In the genomic region with DNA sequence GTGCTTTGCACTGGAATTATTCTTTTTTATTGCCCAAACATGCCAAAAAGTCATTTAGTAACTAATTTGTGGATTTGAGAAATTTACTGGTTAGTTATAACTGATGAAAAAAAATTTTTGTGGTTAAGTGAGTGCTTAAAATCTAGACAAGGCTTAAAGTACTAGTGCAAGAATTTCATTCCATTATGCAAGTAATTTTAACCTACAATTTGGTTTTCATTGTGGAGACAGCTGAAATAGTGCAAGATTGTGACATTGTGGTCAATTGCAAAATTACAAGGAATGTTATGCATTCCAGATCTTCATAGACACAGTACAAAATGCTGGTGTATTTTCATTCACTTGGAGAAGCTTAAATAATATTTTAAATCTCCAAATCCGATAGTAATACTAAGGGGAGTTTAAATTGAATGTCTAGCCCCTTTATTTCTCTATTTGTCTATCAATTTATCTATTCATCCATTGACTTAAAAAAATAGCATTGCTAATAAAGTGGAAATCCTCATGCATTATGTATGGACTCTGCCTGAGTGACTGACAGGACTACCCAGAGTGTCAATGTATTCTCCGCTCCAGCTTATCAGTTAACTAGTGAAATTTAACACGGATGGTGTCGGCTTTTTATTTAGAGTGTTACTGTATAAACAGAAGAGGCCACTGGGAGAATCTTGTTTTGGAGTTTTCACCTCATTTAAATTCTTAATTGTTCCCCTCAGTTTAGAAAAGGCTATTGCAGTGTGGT, we compare ENCODE assay signal across 16 cellular contexts.
DNase-seq lines count a peak whose midpoint lies in the region; ATAC-seq and TF ChIP-seq lines count a peak whose summit lies in the region.
"Had no signal": no experiment of that assay in that cellular context is flagged by ENCODE, and none has a peak within 500 bp of the region (broad histone marks: within the 10 kb centered on the region; RNA-seq: fewer than 3 reads in every experiment).

No MANE protein-coding gene starts in this region.

- H3K9me3 Mint-ChIP-seq in activated T-cell treated with anti-CD3 and anti-CD28 coated beads, Interleukin-2, amount 50 U/mL, for 72 hours, result no peaks in the 10 kb centered on the region
- peaks cover 0 to 2% (median 0%) of the 10 kb centered on the region in 3 donors for H3K9me3 Mint-ChIP-seq in T-cell
- H3K9me3 Mint-ChIP-seq: GM23338, nephron had no signal

- CTCF ChIA-PET in T-cell (lab: Charles Lee), result no interaction called here

- H3K4me3 Mint-ChIP-seq in activated T-cell treated with anti-CD3 and anti-CD28 coated beads, Interleukin-2, amount 50 U/mL, for 72 hours, result no peak overlapping the region
- H3K4me3 Mint-ChIP-seq in T-cell, result no peak overlapping the region
- H3K4me3 Mint-ChIP-seq: activated CD4-positive, alpha-beta T cell treated with anti-CD3 and anti-CD28 coated beads for 36 hours; GM23338; nephron had no signal

- no peaks in the 10 kb centered on the region for H3K36me3 ChIP-seq in esophagus muscularis mucosa
- H3K36me3 ChIP-seq: left lung, sigmoid colon had no signal

- H3K36me3 Mint-ChIP-seq in activated T-cell treated with anti-CD3 and anti-CD28 coated beads, Interleukin-2, amount 50 U/mL, for 72 hours (ENCODE audit: insufficient read depth in 2 of 2), result no peaks in the 10 kb centered on the region
- H3K36me3 Mint-ChIP-seq in T-cell, result no peaks in the 10 kb centered on the region

- intact Hi-C loops in esophagus muscularis mucosa (cut with DNase I), result no loop called here

- H3K27ac Mint-ChIP-seq in activated T-cell treated with anti-CD3 and anti-CD28 coated beads, Interleukin-2, amount 50 U/mL, for 72 hours, result no peak overlapping the region
- H3K27ac Mint-ChIP-seq in T-cell, result no peak overlapping the region
- H3K27ac Mint-ChIP-seq: activated CD4-positive, alpha-beta T cell treated with anti-CD3 and anti-CD28 coated beads for 36 hours; GM23338; nephron had no signal

- H3K27me3 ChIP-seq in esophagus muscularis mucosa, result peaks cover 0 to 4% (median 0%) of the 10 kb centered on the region in 4 donors
- H3K27me3 ChIP-seq: left lung, sigmoid colon had no signal

- TF ChIP-seq EP300 in esophagus muscularis mucosa (IDR thresholded peaks at IDR 0.05), result no peak

- H3K9me3 ChIP-seq in esophagus muscularis mucosa, result no peaks in the 10 kb centered on the region
- H3K9me3 ChIP-seq: left lung, sigmoid colon had no signal

- TF ChIP-seq POLR2A in esophagus muscularis mucosa (IDR thresholded peaks at IDR 0.05; ENCODE audit: low read depth), result no peak

- H3K4me1 ChIP-seq in esophagus muscularis mucosa, result no peaks in the 10 kb centered on the region
- H3K4me1 ChIP-seq: left lung, sigmoid colon had no signal

- TF ChIP-seq CTCF in esophagus muscularis mucosa (IDR thresholded peaks at IDR 0.05), result no peak

- DNase-seq in EL (peak; percentile 4), NCI-H226 (peak; percentile 51), fibroblast of gingiva (ENCODE audit: low read depth) (peak; percentile 86), renal cortical epithelial cell (ENCODE audit: low read depth) (peak; percentile 91), esophagus muscularis mucosa (ENCODE audit: extremely low spot score) (no peak), T-cell (no peak)
- no peak for DNase-seq in activated T-cell treated with anti-CD3 and anti-CD28 coated beads, Interleukin-2, amount 50 U/mL, for 72 hours
- DNase-seq in stimulated activated CD8-positive, alpha-beta memory T cell treated with anti-CD3 and anti-CD28 coated beads, Interleukin-4, amount 100 ng/mL, for 48 hours, result no peak
- DNase-seq: activated CD4-positive, alpha-beta T cell treated with anti-CD3 and anti-CD28 coated beads for 36 hours; activated T-cell treated with anti-CD3 and anti-CD28 coated beads, Interleukin-2, amount 50 U/mL, for 1 hour; aorta; Kasumi-1; left lung; sigmoid colon had no signal

- ATAC-seq in activated T-cell treated with anti-CD3 and anti-CD28 coated beads, Interleukin-2, amount 50 U/mL, for 72 hours (replicated peaks in 1 of 2), result no peak
- no peak for ATAC-seq in T-cell (replicated peaks in 1 of 4)
- ATAC-seq: activated CD4-positive, alpha-beta T cell treated with anti-CD3 and anti-CD28 coated beads for 36 hours; GM23338; left lung had no signal

- no peaks in the 10 kb centered on the region for H3K27me3 Mint-ChIP-seq in activated T-cell treated with anti-CD3 and anti-CD28 coated beads, Interleukin-2, amount 50 U/mL, for 72 hours (ENCODE audit: low read depth)
- no peaks in the 10 kb centered on the region for H3K27me3 Mint-ChIP-seq in T-cell
- H3K27me3 Mint-ChIP-seq: activated CD4-positive, alpha-beta T cell treated with anti-CD3 and anti-CD28 coated beads for 36 hours had no signal

- H3K27ac ChIP-seq in esophagus muscularis mucosa (replicated peaks in 1 of 4), result no peak overlapping the region
- H3K27ac ChIP-seq: left lung, sigmoid colon had no signal

- no peak overlapping the region for H3K4me3 ChIP-seq in esophagus muscularis mucosa
- H3K4me3 ChIP-seq: GM23338, left lung, sigmoid colon had no signal

- POLR2A ChIA-PET in T-cell (lab: Charles Lee), result no interaction called here

- no peaks in the 10 kb centered on the region for H3K4me1 Mint-ChIP-seq in activated T-cell treated with anti-CD3 and anti-CD28 coated beads, Interleukin-2, amount 50 U/mL, for 72 hours (ENCODE audit: low read depth)
- H3K4me1 Mint-ChIP-seq in T-cell, result no peaks in the 10 kb centered on the region
- H3K4me1 Mint-ChIP-seq: activated CD4-positive, alpha-beta T cell treated with anti-CD3 and anti-CD28 coated beads for 36 hours; nephron had no signal

- 52% methylated on average over 4 of the region's 4 CpGs for WGBS in esophagus muscularis mucosa

Comparison
In these comparisons a context has a peak if more than half of its experiments do, and no peak if none do; other contexts are left out.
1. DNase-seq: peak in EL (single experiment), NCI-H226 (single experiment), fibroblast of gingiva (single experiment) and renal cortical epithelial cell (single experiment); none in activated T-cell treated with anti-CD3 and anti-CD28 coated beads, Interleukin-2, amount 50 U/mL, for 72 hours (0 of 2), esophagus muscularis mucosa (single experiment), stimulated activated CD8-positive, alpha-beta memory T cell treated with anti-CD3 and anti-CD28 coated beads, Interleukin-4, amount 100 ng/mL, for 48 hours (single experiment) and T-cell (0 of 34).